8 cellular contexts compared by ENCODE assay signal in genomic region chr7:135210818-135211178, GRCh38. TPM values are rescaled to one million over a fixed set of nuclear protein-coding genes. Genes with fewer than 3 reads are reported as not detected.
DNase-seq lines count a peak whose midpoint lies in the region; FAIRE-seq lines count a peak whose summit lies in the region.

No MANE protein-coding gene starts in this region.

- peaks cover 43% of the 10 kb centered on the region for H3K4me1 Mint-ChIP-seq in activated naive CD8-positive, alpha-beta T cell treated with anti-CD3 and anti-CD28 coated beads for 36 hours

- H3K9me3 ChIP-seq in Karpas-422 (ENCODE audit: low read length) (no peaks in the 10 kb centered on the region), small intestine (ENCODE audit: control insufficient read depth, low read depth) (no peaks in the 10 kb centered on the region)

- H3K4me2 ChIP-seq in Karpas-422 (ENCODE audit: low read depth, low read length, poor library complexity, severe bottlenecking), result peak overlapping the region; percentile 98

- FAIRE-seq in small intestine (lab: Jason Lieb, UNC), result no peak

- WGBS in small intestine, 3 donors, result 0 to 1% (median 1%) methylated on average over 14 of the region's 14 CpGs

- H3K4me3 ChIP-seq in Karpas-422 (ENCODE audit: low read length), result peak overlapping the region; percentile 97
- peak overlapping the region; percentile 76 for H3K4me3 ChIP-seq in iPS-11a (ENCODE audit: low read depth, low read length)
- peak overlapping the region; percentile 78 to 83 for H3K4me3 ChIP-seq in small intestine (ENCODE audit: low read depth in 1 of 2, low read length in 2 of 2)

- intact Hi-C loops in head of caudate nucleus (cut with DNase I), result no loop called here

- H3K9ac ChIP-seq in Karpas-422 (ENCODE audit: low read length), result peak overlapping the region; percentile 91

- no peaks in the 10 kb centered on the region for H3K27me3 Mint-ChIP-seq in activated naive CD8-positive, alpha-beta T cell treated with anti-CD3 and anti-CD28 coated beads for 36 hours

- H2AFZ ChIP-seq in Karpas-422 (ENCODE audit: low read length), result peak overlapping the region; percentile 98

- H3K36me3 ChIP-seq in Karpas-422 (ENCODE audit: insufficient read depth, low read length), result no peaks in the 10 kb centered on the region
- no peaks in the 10 kb centered on the region for H3K36me3 ChIP-seq in small intestine (ENCODE audit: control insufficient read depth in 2 of 2, insufficient read depth in 2 of 2, low read length in 2 of 2)

- peak; percentile 59 for DNase-seq in NCI-H2227 (lab: John Stamatoyannopoulos, UW; ENCODE audit: unreplicated experiment)
- DNase-seq in NCI-H2227 treated with DMSO at 0.1 percent for 48 hours (lab: John Stamatoyannopoulos, UW), result no peak
- DNase-seq in Karpas-422, result peak; percentile 61
- no peak for DNase-seq in activated naive CD8-positive, alpha-beta T cell treated with anti-CD3 and anti-CD28 coated beads for 36 hours
- DNase-seq in small intestine, result peak; percentile 14
- DNase-seq in head of caudate nucleus, result no peak
- no peak for DNase-seq in HK-2 (ENCODE audit: unreplicated experiment)

- no peaks in the 10 kb centered on the region for H3K9me3 Mint-ChIP-seq in activated naive CD8-positive, alpha-beta T cell treated with anti-CD3 and anti-CD28 coated beads for 36 hours

- no peaks in the 10 kb centered on the region for H3K36me3 Mint-ChIP-seq in activated naive CD8-positive, alpha-beta T cell treated with anti-CD3 and anti-CD28 coated beads for 36 hours

- H3K9me2 ChIP-seq in Karpas-422 (replicated peaks; ENCODE audit: insufficient read depth, low read length), result no peaks in the 10 kb centered on the region

- H3K27ac ChIP-seq in Karpas-422 (ENCODE audit: low read length), result no peak overlapping the region
- H3K27ac ChIP-seq in small intestine (ENCODE audit: low read depth in 1 of 2, low read length in 1 of 2), result peak overlapping the region; percentile 58 to 96

- peaks cover 19% of the 10 kb centered on the region for H3K4me1 ChIP-seq in Karpas-422 (ENCODE audit: low read length)
- H3K4me1 ChIP-seq in small intestine (ENCODE audit: control insufficient read depth in 2 of 2, insufficient read depth in 1 of 2, low read depth in 1 of 2, low read length in 1 of 2), result peaks cover 0 to 3% of the 10 kb centered on the region in 2 donors

- peaks cover 6% of the 10 kb centered on the region; the same call in 1 of the 2 replicates for H3K79me2 ChIP-seq in Karpas-422 (ENCODE audit: low read length)

- H4K20me1 ChIP-seq in Karpas-422 (ENCODE audit: insufficient read depth, low read depth, low read length), result no peaks in the 10 kb centered on the region

- H3K27ac Mint-ChIP-seq in activated naive CD8-positive, alpha-beta T cell treated with anti-CD3 and anti-CD28 coated beads for 36 hours, result peak overlapping the region; percentile 95

- H3K27me3 ChIP-seq in Karpas-422 (ENCODE audit: low read length), result no peaks in the 10 kb centered on the region
- H3K27me3 ChIP-seq in small intestine (ENCODE audit: control insufficient read depth in 2 of 2, insufficient read depth in 2 of 2, low read length in 2 of 2), result no peaks in the 10 kb centered on the region

- H3K4me3 Mint-ChIP-seq in activated naive CD8-positive, alpha-beta T cell treated with anti-CD3 and anti-CD28 coated beads for 36 hours, result peak overlapping the region; percentile 92

RNA-seq across cellular contexts. Expression of gene WDR91, which starts 0.5 kb away (rescaled TPM):
- 7.8 and 11.5 TPM in 2 replicates for total RNA-seq in Karpas-422 (2014; rRNA removed; shearing (Covaris generic); ENCODE audit: low replicate concordance)
- 10 to 100 TPM; 12.3 to 14.0 TPM for total RNA-seq in activated naive CD8-positive, alpha-beta T cell treated with anti-CD3 and anti-CD28 coated beads for 36 hours
- 1 to 10 TPM; 2.7 to 5.8 (median 4.7) TPM for polyA plus RNA-seq in small intestine

RNA-seq across cellular contexts. Expression of gene STRA8, which starts 22.8 kb away (rescaled TPM):
- total RNA-seq in Karpas-422 (2014; rRNA removed; shearing (Covaris generic); ENCODE audit: low replicate concordance), result not detected in 2 replicates
- not detected for total RNA-seq in activated naive CD8-positive, alpha-beta T cell treated with anti-CD3 and anti-CD28 coated beads for 36 hours
- not detected for polyA plus RNA-seq in small intestine

RNA-seq across cellular contexts. Expression of gene CYREN, which starts 40.3 kb away (rescaled TPM):
- 33.1 and 67.1 TPM in 2 replicates for total RNA-seq in Karpas-422 (2014; rRNA removed; shearing (Covaris generic); ENCODE audit: low replicate concordance)
- 10 to 100 TPM; 51.7 to 54.4 TPM for total RNA-seq in activated naive CD8-positive, alpha-beta T cell treated with anti-CD3 and anti-CD28 coated beads for 36 hours
- polyA plus RNA-seq in small intestine, result 10 to 100 TPM; 26.6 to 30.7 (median 27.0) TPM

Comparison
In these comparisons a context has a peak if more than half of its experiments do, and no peak if none do; other contexts are left out.
1. DNase-seq: peak in NCI-H2227 (single experiment), Karpas-422 (single experiment) and small intestine (single experiment); none in NCI-H2227 treated with DMSO at 0.1 percent for 48 hours (single experiment), activated naive CD8-positive, alpha-beta T cell treated with anti-CD3 and anti-CD28 coated beads for 36 hours (single experiment), head of caudate nucleus (0 of 42) and HK-2 (single experiment).
2. Peak in every context shown above with its lines, with median percentiles within 50 percentile points of each other: H3K4me3 ChIP-seq.